Comparison of ENCODE assay signal across 9 cellular contexts in the genomic region with DNA sequence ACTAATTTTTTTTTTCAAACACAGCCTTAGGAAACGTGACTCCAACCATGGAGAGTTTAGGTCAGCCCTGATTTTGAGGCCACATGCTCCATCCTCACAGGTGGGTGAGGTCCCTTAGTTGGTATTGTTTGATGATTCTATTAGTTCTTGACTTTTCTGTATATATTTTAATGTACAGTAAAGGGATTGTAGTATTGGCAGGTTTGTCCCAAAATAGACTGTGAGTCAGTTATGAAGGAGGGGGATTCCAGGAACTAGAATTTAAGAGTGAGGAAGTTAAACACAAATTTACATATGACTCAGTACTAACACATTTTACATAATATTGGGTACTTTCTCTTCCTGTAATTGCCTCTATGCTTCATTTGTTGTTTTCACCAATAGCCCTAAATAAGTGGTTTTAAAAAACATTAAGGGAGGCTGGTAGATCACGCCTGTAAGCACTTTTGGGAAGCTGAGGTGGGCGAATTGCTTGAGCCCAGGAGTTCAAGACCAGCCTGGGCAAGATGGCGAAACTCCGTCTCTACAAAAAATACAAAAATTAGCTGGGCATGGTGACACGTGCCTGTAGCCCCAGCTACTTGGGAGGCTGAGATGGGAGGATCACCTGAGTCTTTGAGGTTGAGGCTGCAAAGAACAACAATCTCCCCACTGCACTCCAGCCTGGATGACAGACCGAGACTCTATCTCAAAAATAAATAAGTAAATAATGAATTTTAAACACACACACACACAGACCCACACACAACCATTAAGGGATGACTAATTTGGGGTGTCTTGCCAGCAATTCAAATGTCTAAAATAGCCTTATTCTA.
A peak's percentile ranks its signal among the peaks of the same experiment; 100 is the strongest.
DNase-seq lines count a peak whose midpoint lies in the region; ATAC-seq, FAIRE-seq and TF ChIP-seq lines count a peak whose summit lies in the region.
"Had no signal": no experiment of that assay in that cellular context is flagged by ENCODE, and none has a peak within 500 bp of the region (broad histone marks: within the 10 kb centered on the region; RNA-seq: fewer than 3 reads in every experiment).

No MANE protein-coding gene starts in this region.

- H3K27ac ChIP-seq in OCI-LY3 (ENCODE audit: low read length): peak overlapping the region; percentile 99
- peak overlapping the region; percentile 74 for H3K27ac ChIP-seq in endothelial cell of umbilical vein (ENCODE audit: insufficient read depth, low read depth, low read length)

- H3K4me2 ChIP-seq in OCI-LY3 (ENCODE audit: low read length): peak overlapping the region; percentile 53
- H3K4me2 ChIP-seq in endothelial cell of umbilical vein (ENCODE audit: insufficient read depth, low read length): peak overlapping the region; percentile 54

- H3K36me3 ChIP-seq in OCI-LY3 (replicated peaks; ENCODE audit: low read depth, low read length) (no peaks in the 10 kb centered on the region), endothelial cell of umbilical vein (ENCODE audit: control insufficient read depth in 2 of 2, extremely low read depth in 1 of 2, insufficient read depth in 2 of 2, low read length in 2 of 2) (no peaks in the 10 kb centered on the region)

- H3K9ac ChIP-seq in OCI-LY3 (ENCODE audit: low read length): peak overlapping the region; percentile 74
- peak overlapping the region; percentile 51 for H3K9ac ChIP-seq in endothelial cell of umbilical vein (replicated peaks; ENCODE audit: extremely low read depth, insufficient read depth, low read length)

- peak; percentile 81 to 85 for ATAC-seq in activated CD4-positive, CD25-positive, alpha-beta regulatory T cell treated with anti-CD3 and anti-CD28 coated beads, Interleukin-2, amount 50 U/mL, for 24 hours
- ATAC-seq in HG02759 (IDR thresholded peaks at IDR 0.05; ENCODE audit: unreplicated experiment): peak; percentile 94
- no peak for ATAC-seq in sciatic nerve

- dilution Hi-C loops in endothelial cell of umbilical vein (cut with MboI; ENCODE audit: extremely low pct_ligation_motif_present, low sequenced_read_pairs): no loop called here

- peak; percentile 46 for FAIRE-seq in endothelial cell of umbilical vein (lab: Jason Lieb, UNC)
- FAIRE-seq: A204.1 had no signal

- no peak for DNase-seq in activated CD4-positive, CD25-positive, alpha-beta regulatory T cell (lab: John Stamatoyannopoulos, UW)
- peak; percentile 67 for DNase-seq in endothelial cell of umbilical vein (ENCODE audit: low read depth, low spot score)
- no peak for DNase-seq in HUDEP-2 (lab: John Stamatoyannopoulos, UW; ENCODE audit: unreplicated experiment in 76 of 76)
- DNase-seq in sciatic nerve (ENCODE audit: low spot score): no peak
- no peak for DNase-seq in NCI-H2107 treated with DMSO at 0.1 percent for 48 hours (lab: John Stamatoyannopoulos, UW; ENCODE audit: unreplicated experiment)

- H3K4me1 ChIP-seq in OCI-LY3 (ENCODE audit: low read length): peaks cover 77% of the 10 kb centered on the region
- H3K4me1 ChIP-seq in endothelial cell of umbilical vein (ENCODE audit: control insufficient read depth, extremely low read depth, insufficient read depth, low read length): peaks cover 10% of the 10 kb centered on the region

- peak overlapping the region; percentile 41 for H3K4me3 ChIP-seq in OCI-LY3 (ENCODE audit: low read length)
- H3K4me3 ChIP-seq in endothelial cell of umbilical vein (replicated peaks in 1 of 3; ENCODE audit: insufficient read depth in 1 of 3, low read depth in 1 of 3, low read length in 3 of 3): no peak overlapping the region

- POLR2A ChIA-PET in endothelial cell of umbilical vein (lab: Charles Lee): no interaction called here

- no peaks in the 10 kb centered on the region for H4K20me1 ChIP-seq in OCI-LY3 (ENCODE audit: insufficient read depth, low read length)
- no peaks in the 10 kb centered on the region for H4K20me1 ChIP-seq in endothelial cell of umbilical vein (replicated peaks; ENCODE audit: control insufficient read depth, extremely low read depth, insufficient read depth, low read length)

- CTCF ChIA-PET in endothelial cell of umbilical vein (lab: Charles Lee): no interaction called here

- H2AFZ ChIP-seq in OCI-LY3 (ENCODE audit: low read depth, low read length): no peak overlapping the region
- H2AFZ ChIP-seq in endothelial cell of umbilical vein (ENCODE audit: low read depth, low read length): peak overlapping the region; percentile 28

- H3K9me1 ChIP-seq in endothelial cell of umbilical vein (replicated peaks; ENCODE audit: control insufficient read depth, extremely low read depth, insufficient read depth, low read length): no peaks in the 10 kb centered on the region

- TSS peak; percentile 34 for BruUV-seq in endothelial cell of umbilical vein (replicated peaks; lab: Mats Ljungman, UMichigan)

- TF ChIP-seq POLR2A in endothelial cell of umbilical vein (IDR thresholded peaks at IDR 0.05; ENCODE audit: low read depth, low read length): no peak

- H3K27me3 ChIP-seq in OCI-LY3 (ENCODE audit: low read depth, low read length): no peaks in the 10 kb centered on the region
- H3K27me3 ChIP-seq in endothelial cell of umbilical vein (ENCODE audit: control insufficient read depth in 2 of 2, insufficient read depth in 2 of 2, low read length in 2 of 2): no peaks in the 10 kb centered on the region

- TF ChIP-seq CTCF in OCI-LY3 (IDR thresholded peaks at IDR 0.05; ENCODE audit: low read depth, low read length) (no peak), endothelial cell of umbilical vein (IDR thresholded peaks at IDR 0.05; ENCODE audit: extremely low read depth in 1 of 2, insufficient read depth in 1 of 2, low read depth in 1 of 2, low read length in 2 of 2) (no peak)

- H3K79me2 ChIP-seq in OCI-LY3 (ENCODE audit: low read length): no peaks in the 10 kb centered on the region
- H3K79me2 ChIP-seq in endothelial cell of umbilical vein (ENCODE audit: control insufficient read depth, insufficient read depth, low read length): no peaks in the 10 kb centered on the region

- H3K9me3 ChIP-seq in OCI-LY3 (ENCODE audit: insufficient read depth, low read length) (no peaks in the 10 kb centered on the region), endothelial cell of umbilical vein (replicated peaks; ENCODE audit: control insufficient read depth, insufficient read depth, low read length) (no peaks in the 10 kb centered on the region)

- intact Hi-C loops in endothelial cell of umbilical vein (cut with micrococcal nuclease) (loop anchor here (1.0 kb wide), 2 partner anchors 52 to 58 kb away; no protein-coding TSS in a partner anchor), sciatic nerve (cut with DNase I) (no loop called here)

TF ChIP-seq in endothelial cell of umbilical vein, 7 proteins besides CTCF, POLR2A, EP300 and RAD21:
- no peak for TF ChIP-seq MYC (IDR thresholded peaks at IDR 0.05; ENCODE audit: low read depth, low read length)
- TF ChIP-seq POLR2AphosphoS5 (IDR thresholded peaks at IDR 0.05; ENCODE audit: insufficient read depth, low read depth, low read length): no peak
- TF ChIP-seq FOS (IDR thresholded peaks at IDR 0.05; ENCODE audit: borderline replicate concordance, insufficient read depth, low read length): peak; percentile 95
- peak; percentile 81 for TF ChIP-seq JUN (IDR thresholded peaks at IDR 0.05; ENCODE audit: borderline replicate concordance, insufficient read depth, insufficient read length, low read depth)
